In genomic region chrX:29890004-29890403, GRCh38 we compare ENCODE assay signal across 14 cellular contexts.
"Had no signal": no experiment of that assay in that cellular context is flagged by ENCODE, and none has a peak within 500 bp of the region (broad histone marks: within the 10 kb centered on the region; RNA-seq: fewer than 3 reads in every experiment).

No MANE protein-coding gene starts in this region.

- DNase-seq: activated CD4-positive, alpha-beta memory T cell treated with anti-CD3 and anti-CD28 coated beads for 36 hours; cortex of kidney; erythroblast; foreskin fibroblast; left cardiac atrium; mesendoderm; nucleus accumbens; posterior cingulate gyrus; sigmoid colon; spleen; stimulated activated naive B cell treated with anti-CD40 and anti-IgM and Interleukin-4, amounts not matched to agents 10 μg/mL and 1 μg/mL and 100 μg/mL, for 72 hours; T-helper 2 cell; upper lobe of left lung had no signal

- ATAC-seq: left cardiac atrium; natural killer cell treated with Interleukin-12 subunit alpha and Interleukin-12 subunit beta and Interleukin-15 and Interleukin-18, amount 100 ng/mL, for 72 hours; stimulated activated naive B cell treated with anti-CD40 and anti-IgM and Interleukin-4, amounts not matched to agents 10 μg/mL and 1 μg/mL and 100 μg/mL, for 72 hours had no signal
